Comparison of ENCODE assay signal across 1 cellular context in the genomic region with DNA sequence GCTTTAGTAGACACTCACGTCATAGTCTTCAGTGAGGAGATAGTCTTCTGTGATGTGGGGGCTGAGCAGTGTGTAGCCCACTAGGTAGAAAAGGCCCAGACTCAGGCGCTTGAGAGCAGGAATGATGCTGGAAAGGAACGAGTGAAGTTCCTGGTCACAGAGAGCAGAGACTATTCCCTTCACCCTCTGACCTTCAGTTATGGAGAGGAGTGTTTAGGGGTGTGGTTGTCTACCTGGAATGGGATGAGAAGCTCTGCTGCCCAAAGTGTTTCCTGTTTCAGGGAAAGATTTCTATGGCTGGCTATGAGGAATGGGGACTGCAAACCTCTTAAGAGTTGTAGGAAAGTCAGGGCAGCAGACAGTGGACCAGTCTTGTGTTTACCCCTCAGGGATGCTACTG.
TF ChIP-seq lines count a peak whose summit lies in the region.

No MANE protein-coding gene starts in this region.

TF ChIP-seq in WTC11, 78 proteins besides CTCF, POLR2A, EP300 and RAD21 (continued from another document):
- TF ChIP-seq, protein P1, sequence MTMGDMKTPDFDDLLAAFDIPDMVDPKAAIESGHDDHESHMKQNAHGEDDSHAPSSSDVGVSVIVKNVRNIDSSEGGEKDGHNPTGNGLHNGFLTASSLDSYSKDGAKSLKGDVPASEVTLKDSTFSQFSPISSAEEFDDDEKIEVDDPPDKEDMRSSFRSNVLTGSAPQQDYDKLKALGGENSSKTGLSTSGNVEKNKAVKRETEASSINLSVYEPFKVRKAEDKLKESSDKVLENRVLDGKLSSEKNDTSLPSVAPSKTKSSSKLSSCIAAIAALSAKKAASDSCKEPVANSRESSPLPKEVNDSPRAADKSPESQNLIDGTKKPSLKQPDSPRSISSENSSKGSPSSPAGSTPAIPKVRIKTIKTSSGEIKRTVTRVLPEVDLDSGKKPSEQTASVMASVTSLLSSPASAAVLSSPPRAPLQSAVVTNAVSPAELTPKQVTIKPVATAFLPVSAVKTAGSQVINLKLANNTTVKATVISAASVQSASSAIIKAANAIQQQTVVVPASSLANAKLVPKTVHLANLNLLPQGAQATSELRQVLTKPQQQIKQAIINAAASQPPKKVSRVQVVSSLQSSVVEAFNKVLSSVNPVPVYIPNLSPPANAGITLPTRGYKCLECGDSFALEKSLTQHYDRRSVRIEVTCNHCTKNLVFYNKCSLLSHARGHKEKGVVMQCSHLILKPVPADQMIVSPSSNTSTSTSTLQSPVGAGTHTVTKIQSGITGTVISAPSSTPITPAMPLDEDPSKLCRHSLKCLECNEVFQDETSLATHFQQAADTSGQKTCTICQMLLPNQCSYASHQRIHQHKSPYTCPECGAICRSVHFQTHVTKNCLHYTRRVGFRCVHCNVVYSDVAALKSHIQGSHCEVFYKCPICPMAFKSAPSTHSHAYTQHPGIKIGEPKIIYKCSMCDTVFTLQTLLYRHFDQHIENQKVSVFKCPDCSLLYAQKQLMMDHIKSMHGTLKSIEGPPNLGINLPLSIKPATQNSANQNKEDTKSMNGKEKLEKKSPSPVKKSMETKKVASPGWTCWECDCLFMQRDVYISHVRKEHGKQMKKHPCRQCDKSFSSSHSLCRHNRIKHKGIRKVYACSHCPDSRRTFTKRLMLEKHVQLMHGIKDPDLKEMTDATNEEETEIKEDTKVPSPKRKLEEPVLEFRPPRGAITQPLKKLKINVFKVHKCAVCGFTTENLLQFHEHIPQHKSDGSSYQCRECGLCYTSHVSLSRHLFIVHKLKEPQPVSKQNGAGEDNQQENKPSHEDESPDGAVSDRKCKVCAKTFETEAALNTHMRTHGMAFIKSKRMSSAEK (CRISPR knock-in tag; IDR thresholded peaks at IDR 0.05; ENCODE audit: borderline replicate concordance): no peak
- TF ChIP-seq NR1H2 (CRISPR knock-in tag; IDR thresholded peaks at IDR 0.05) (no peak), SP1 (CRISPR knock-in tag; conservative IDR thresholded peaks at IDR 0.05) (no peak), CREB1 (CRISPR knock-in tag; IDR thresholded peaks at IDR 0.05) (no peak)
